In genomic region chr17:75152523-75152922, GRCh38 we compare ENCODE assay signal across 9 cellular contexts. TPM values are rescaled to one million over a fixed set of nuclear protein-coding genes. Genes with fewer than 3 reads are reported as not detected.
DNase-seq lines count a peak whose midpoint lies in the region; ATAC-seq and TF ChIP-seq lines count a peak whose summit lies in the region.
"Had no signal": no experiment of that assay in that cellular context is flagged by ENCODE, and none has a peak within 500 bp of the region (broad histone marks: within the 10 kb centered on the region; RNA-seq: fewer than 3 reads in every experiment).

No MANE protein-coding gene starts in this region.

- H3K14ac ChIP-seq in mesenchymal stem cell (ENCODE audit: low read length in 2 of 2): no peak overlapping the region

- no peak overlapping the region for H4K8ac ChIP-seq in mesenchymal stem cell (ENCODE audit: low read length)

- H3K4me1 ChIP-seq in BE2C (peaks cover 5% of the 10 kb centered on the region; the same call in 1 of the 2 replicates), adipocyte (ENCODE audit: control insufficient read depth, insufficient read depth, low read length) (peaks cover 7% of the 10 kb centered on the region), mesenchymal stem cell (ENCODE audit: control insufficient read depth, insufficient read depth, low read depth, low read length) (peaks cover 9% of the 10 kb centered on the region), tibial nerve (peaks cover 0 to 19% (median 13%) of the 10 kb centered on the region in 4 donors)

- ATAC-seq in GM21576 (IDR thresholded peaks at IDR 0.05; ENCODE audit: unreplicated experiment) (no peak), HG03378 (IDR thresholded peaks at IDR 0.05; ENCODE audit: unreplicated experiment) (no peak)

- no peak overlapping the region for H3K4ac ChIP-seq in mesenchymal stem cell (ENCODE audit: low read depth in 1 of 2, low read length in 2 of 2)

- no peak overlapping the region for H2BK120ac ChIP-seq in mesenchymal stem cell (ENCODE audit: low read depth, low read length)

- TF ChIP-seq CTCF in BE2C (IDR thresholded peaks at IDR 0.05; ENCODE audit: low read depth, low read length) (no peak), tibial nerve (IDR thresholded peaks at IDR 0.05) (no peak)

- H2BK5ac ChIP-seq in mesenchymal stem cell (ENCODE audit: low read depth, low read length, poor library complexity, severe bottlenecking): no peak overlapping the region

- no peaks in the 10 kb centered on the region for H3K79me1 ChIP-seq in mesenchymal stem cell (replicated peaks; ENCODE audit: low read length, poor library complexity, severe bottlenecking)

- H3K4me2 ChIP-seq in mesenchymal stem cell (ENCODE audit: low read length, poor library complexity, severe bottlenecking): peak overlapping the region; percentile 57

- no peak for TF ChIP-seq EP300 in tibial nerve (IDR thresholded peaks at IDR 0.05)

- TF ChIP-seq POLR2A in tibial nerve (IDR thresholded peaks at IDR 0.05): no peak

- H3K9ac ChIP-seq in adipocyte (ENCODE audit: low read length): no peak overlapping the region
- peak overlapping the region; percentile 89 for H3K9ac ChIP-seq in mesenchymal stem cell (ENCODE audit: low read length)

- H4K91ac ChIP-seq in mesenchymal stem cell (ENCODE audit: low read length): no peak overlapping the region

- H3K4me3 ChIP-seq in BE2C (ENCODE audit: low read depth, low read length) (peak overlapping the region; percentile 100), adipocyte (ENCODE audit: low read length) (peak overlapping the region; percentile 94), mesenchymal stem cell (ENCODE audit: insufficient read depth in 1 of 2, low read depth in 1 of 2, low read length in 2 of 2) (peak overlapping the region in 1 of 2 experiments; percentile 93), tibial nerve (no peak overlapping the region)

- H2AK5ac ChIP-seq in mesenchymal stem cell (ENCODE audit: low read length, severe bottlenecking): no peak overlapping the region

- H2BK12ac ChIP-seq in mesenchymal stem cell (ENCODE audit: low read length in 2 of 2): no peak overlapping the region

- H3K27ac ChIP-seq in mesenchymal stem cell (ENCODE audit: low read length, poor library complexity, severe bottlenecking) (no peak overlapping the region), tibial nerve (no peak overlapping the region)

- H3K27me3 ChIP-seq in BE2C (no peaks in the 10 kb centered on the region), adipocyte (replicated peaks; ENCODE audit: control insufficient read depth, insufficient read depth, low read length) (no peaks in the 10 kb centered on the region), mesenchymal stem cell (ENCODE audit: control insufficient read depth in 1 of 2, insufficient read depth in 1 of 2, low read length in 2 of 2) (no peaks in the 10 kb centered on the region), tibial nerve (no peaks in the 10 kb centered on the region)

- H3K9me3 ChIP-seq in BE2C (no peaks in the 10 kb centered on the region), adipocyte (ENCODE audit: control insufficient read depth, low read length) (no peaks in the 10 kb centered on the region), mesenchymal stem cell (ENCODE audit: control insufficient read depth, low read length) (no peaks in the 10 kb centered on the region), tibial nerve (no peaks in the 10 kb centered on the region)

- no peak overlapping the region for H3K23ac ChIP-seq in mesenchymal stem cell (ENCODE audit: low read length in 2 of 2)

- H3K36me3 ChIP-seq in BE2C: peaks cover 51% of the 10 kb centered on the region
- H3K36me3 ChIP-seq in adipocyte (ENCODE audit: control insufficient read depth, insufficient read depth, low read length, severe bottlenecking): peaks cover 8% of the 10 kb centered on the region
- peaks cover 8 to 18% of the 10 kb centered on the region in 2 experiments for H3K36me3 ChIP-seq in mesenchymal stem cell (ENCODE audit: control insufficient read depth in 1 of 2, insufficient read depth in 2 of 2, low read depth in 1 of 2, low read length in 2 of 2)
- peaks cover 0 to 12% (median 0%) of the 10 kb centered on the region in 3 donors for H3K36me3 ChIP-seq in tibial nerve

- no peak overlapping the region for H2AFZ ChIP-seq in mesenchymal stem cell (ENCODE audit: low read depth, low read length)

- DNase-seq in BE2C: no peak
- peak; percentile 26 for DNase-seq in HT1080 (ENCODE audit: low read depth)
- DNase-seq in adipocyte (ENCODE audit: low read depth): peak; percentile 36
- DNase-seq in mesenchymal stem cell: no peak
- DNase-seq in tibial nerve (ENCODE audit: low spot score in 2 of 2): no peak
- no peak for DNase-seq in stimulated activated CD4-positive, alpha-beta T cell treated with anti-CD3 and anti-CD28 coated beads, Interleukin-4, amount 100 ng/mL, for 24 hours
- DNase-seq: activated gamma-delta T cell had no signal

- no peak overlapping the region for H3K18ac ChIP-seq in mesenchymal stem cell (ENCODE audit: low read depth in 1 of 2, low read length in 2 of 2)

- WGBS in mesenchymal stem cell: 42% methylated on average over 4 of the region's 6 CpGs
- 77 to 79% methylated on average over 6 of the region's 6 CpGs for WGBS in tibial nerve, 2 donors

- H2BK15ac ChIP-seq in mesenchymal stem cell (ENCODE audit: low read depth, poor library complexity, severe bottlenecking): no peak overlapping the region

RNA-seq across cellular contexts. Expression of gene JPT1, which starts 1.8 kb away (rescaled TPM):
- 474 TPM for polyA plus RNA-seq in BE2C (2012; ENCODE audit: insufficient read depth, insufficient read length, low read depth)
- 260 and 308 TPM in 2 replicates for total RNA-seq in HT1080 (2014; rRNA removed; shearing (Covaris generic))
- polyA plus RNA-seq in HT1080 (2015; cell fraction: cytosol; rRNA removed): 361 and 406 TPM in 2 replicates
- polyA plus RNA-seq in HT1080 (2015; cell fraction: nucleus; rRNA removed): 163 and 164 TPM in 2 replicates
- 284 TPM for polyA plus RNA-seq in mesenchymal stem cell (2013, experiment 1 of 2)
- 299 TPM for polyA plus RNA-seq in mesenchymal stem cell (2013, experiment 2 of 2)
- total RNA-seq in tibial nerve: 10 to 100 TPM; 13.5 to 53.4 (median 32.4) TPM

RNA-seq across cellular contexts. Expression of gene NT5C, which starts 21.0 kb away (rescaled TPM):
- polyA plus RNA-seq in BE2C (2012; ENCODE audit: insufficient read depth, insufficient read length, low read depth): 226 TPM
- total RNA-seq in HT1080 (2014; rRNA removed; shearing (Covaris generic)): 150 and 161 TPM in 2 replicates
- polyA plus RNA-seq in HT1080 (2015; cell fraction: cytosol; rRNA removed): 136 and 141 TPM in 2 replicates
- 175 and 206 TPM in 2 replicates for polyA plus RNA-seq in HT1080 (2015; cell fraction: nucleus; rRNA removed)
- polyA plus RNA-seq in mesenchymal stem cell (2013, experiment 1 of 2): 52.5 TPM
- polyA plus RNA-seq in mesenchymal stem cell (2013, experiment 2 of 2): 56.2 TPM
- total RNA-seq in tibial nerve: 100 to 1,000 TPM; 137 to 194 (median 166) TPM

RNA-seq across cellular contexts. Expression of gene SUMO2, which starts 30.2 kb away (rescaled TPM):
- 440 TPM for polyA plus RNA-seq in BE2C (2012; ENCODE audit: insufficient read depth, insufficient read length, low read depth)
- 314 and 319 TPM in 2 replicates for total RNA-seq in HT1080 (2014; rRNA removed; shearing (Covaris generic))
- polyA plus RNA-seq in HT1080 (2015; cell fraction: cytosol; rRNA removed): 133 and 139 TPM in 2 replicates
- polyA plus RNA-seq in HT1080 (2015; cell fraction: nucleus; rRNA removed): 60.2 and 60.6 TPM in 2 replicates
- 170 TPM for polyA plus RNA-seq in mesenchymal stem cell (2013, experiment 1 of 2)
- 170 TPM for polyA plus RNA-seq in mesenchymal stem cell (2013, experiment 2 of 2)
- 10 to 100 TPM; 38.1 to 62.9 (median 59.8) TPM for total RNA-seq in tibial nerve

RNA-seq across cellular contexts. Expression of gene ARMC7, which starts 42.8 kb away (rescaled TPM):
- polyA plus RNA-seq in BE2C (2012; ENCODE audit: insufficient read depth, insufficient read length, low read depth): 17.7 TPM
- total RNA-seq in HT1080 (2014; rRNA removed; shearing (Covaris generic)): 8.0 and 8.2 TPM in 2 replicates
- polyA plus RNA-seq in HT1080 (2015; cell fraction: cytosol; rRNA removed): 7.0 and 8.9 TPM in 2 replicates
- polyA plus RNA-seq in HT1080 (2015; cell fraction: nucleus; rRNA removed): 5.3 and 7.2 TPM in 2 replicates
- polyA plus RNA-seq in mesenchymal stem cell (2013, experiment 1 of 2): 6.8 TPM
- 6.8 TPM for polyA plus RNA-seq in mesenchymal stem cell (2013, experiment 2 of 2)
- total RNA-seq in tibial nerve: 10 to 100 TPM in 1 of 4 donors, 1 to 10 TPM in 3; 4.2 to 12.0 (median 8.3) TPM

RNA-seq across cellular contexts. Expression of gene NUP85, which starts 53.0 kb away (rescaled TPM):
- 96.3 TPM for polyA plus RNA-seq in BE2C (2012; ENCODE audit: insufficient read depth, insufficient read length, low read depth)
- 45.1 and 45.6 TPM in 2 replicates for total RNA-seq in HT1080 (2014; rRNA removed; shearing (Covaris generic))
- polyA plus RNA-seq in HT1080 (2015; cell fraction: cytosol; rRNA removed): 30.7 and 37.7 TPM in 2 replicates
- polyA plus RNA-seq in HT1080 (2015; cell fraction: nucleus; rRNA removed): 104 and 121 TPM in 2 replicates
- polyA plus RNA-seq in mesenchymal stem cell (2013, experiment 1 of 2): 24.1 TPM
- polyA plus RNA-seq in mesenchymal stem cell (2013, experiment 2 of 2): 21.9 TPM
- total RNA-seq in tibial nerve: 10 to 100 TPM; 38.1 to 68.6 (median 53.2) TPM

Comparison
In these comparisons a context has a peak if more than half of its experiments do, and no peak if none do; other contexts are left out.
1. DNase-seq: peak in HT1080 (single experiment) and adipocyte (single experiment); none in BE2C (single experiment), mesenchymal stem cell (single experiment), tibial nerve (0 of 2) and stimulated activated CD4-positive, alpha-beta T cell treated with anti-CD3 and anti-CD28 coated beads, Interleukin-4, amount 100 ng/mL, for 24 hours (single experiment).
2. H3K4me3 ChIP-seq: peak in BE2C (single experiment) and adipocyte (single experiment); none in tibial nerve (0 of 4).